2 cellular contexts compared by ENCODE assay signal in genomic region chr20:10511507-10512231, GRCh38.
TF ChIP-seq lines count a peak whose summit lies in the region.

No MANE protein-coding gene starts in this region.

TF ChIP-seq in HCT116, 20 proteins besides CTCF, POLR2A, EP300 and RAD21 (continued from another document):
- TF ChIP-seq REST (IDR thresholded peaks at IDR 0.05; ENCODE audit: low read depth) (no peak), ZBTB33 (IDR thresholded peaks at IDR 0.05; ENCODE audit: extremely low read depth, insufficient replicate concordance, low read length) (no peak), YY1 (IDR thresholded peaks at IDR 0.05; ENCODE audit: extremely low read depth, insufficient replicate concordance, low read depth, low read length) (peak; percentile 10), SIN3A (IDR thresholded peaks at IDR 0.05; ENCODE audit: low read depth) (peak; percentile 84), ZFX (IDR thresholded peaks at IDR 0.05) (no peak), ELF1 (IDR thresholded peaks at IDR 0.05; ENCODE audit: borderline replicate concordance, low read depth) (no peak; the same call in 1 of the 2 replicates), SP1 (IDR thresholded peaks at IDR 0.05; ENCODE audit: low read depth) (peak; percentile 90), TCF7L2 (IDR thresholded peaks at IDR 0.05; ENCODE audit: borderline replicate concordance, extremely low read depth, insufficient read depth, insufficient read length) (peak; percentile 79), EGR1 (IDR thresholded peaks at IDR 0.05; ENCODE audit: low read depth) (no peak), CBX3 (IDR thresholded peaks at IDR 0.05; ENCODE audit: low read depth) (peak; percentile 95), ATF3 (IDR thresholded peaks at IDR 0.05) (peak; percentile 80)
TF ChIP-seq in HCT116: peak in this region for 12.

TF ChIP-seq in K562, 482 proteins besides CTCF, POLR2A, EP300 and RAD21 (continued from another document and continues in another):
- no peak for TF ChIP-seq NR0B1 (IDR thresholded peaks at IDR 0.05; ENCODE audit: partially characterized antibody)
- TF ChIP-seq RBBP5 (IDR thresholded peaks at IDR 0.05; ENCODE audit: borderline replicate concordance, insufficient read depth, low read length, poor library complexity, severe bottlenecking) = no peak
- peak in 1 of 2 experiments; percentile 76; a peak in 2 of 3 replicates for TF ChIP-seq CBX3 (IDR thresholded peaks at IDR 0.05; ENCODE audit: borderline replicate concordance in 1 of 2, low read length in 2 of 2)
- TF ChIP-seq FOSL1 (tag; conservative IDR thresholded peaks at IDR 0.05) = peak; percentile 99
- TF ChIP-seq ZBTB5 (IDR thresholded peaks at IDR 0.05) = no peak
- TF ChIP-seq BHLHE40 (IDR thresholded peaks at IDR 0.05; ENCODE audit: low read length) = peak; percentile 98
- no peak for TF ChIP-seq HDAC6 (IDR thresholded peaks at IDR 0.05; ENCODE audit: low read depth, low read length)
- TF ChIP-seq SUPT5H (IDR thresholded peaks at IDR 0.05) = 0 out of 2 replicates have a peak, but pooled peaks have one; percentile 19
- TF ChIP-seq ZNF431 (CRISPR knock-in tag; IDR thresholded peaks at IDR 0.05) = no peak
- 0 out of 2 replicates have a peak, but pooled peaks have one; percentile 42 for TF ChIP-seq ZZZ3 (IDR thresholded peaks at IDR 0.05)
- TF ChIP-seq MCM3 (IDR thresholded peaks at IDR 0.05) = no peak
- TF ChIP-seq SOX6 (IDR thresholded peaks at IDR 0.05) = peak; percentile 57
- no peak for TF ChIP-seq HSF4 (CRISPR knock-in tag; IDR thresholded peaks at IDR 0.05; ENCODE audit: borderline replicate concordance)
- no peak for TF ChIP-seq CBX8 (IDR thresholded peaks at IDR 0.05; ENCODE audit: borderline replicate concordance, extremely low read depth, low read depth, low read length, poor library complexity, severe bottlenecking)
- peak in 1 of 2 experiments; percentile 72; a peak in 1 of 4 replicates for TF ChIP-seq RCOR1 (IDR thresholded peaks at IDR 0.05; ENCODE audit: borderline replicate concordance in 1 of 2, low read depth in 2 of 2, low read length in 2 of 2)
- no peak for TF ChIP-seq ZNF253 (CRISPR knock-in tag; conservative IDR thresholded peaks at IDR 0.05)
- no peak for TF ChIP-seq CEBPG (CRISPR knock-in tag; IDR thresholded peaks at IDR 0.05)
- 0 out of 4 replicates have a peak, but pooled peaks of 1 of the 2 experiments have one; percentile 21 for TF ChIP-seq CEBPG (tag; conservative IDR thresholded peaks at IDR 0.05 in 1 of 2, IDR thresholded peaks at IDR 0.05 in 1 of 2)
- peak; percentile 93 for TF ChIP-seq DPF2 (IDR thresholded peaks at IDR 0.05)
- no peak for TF ChIP-seq ZNF184 (CRISPR knock-in tag; IDR thresholded peaks at IDR 0.05)
- peak; percentile 64; the same call in 1 of the 2 replicates for TF ChIP-seq PKNOX1 (IDR thresholded peaks at IDR 0.05)
- TF ChIP-seq ZNF407 (IDR thresholded peaks at IDR 0.05; ENCODE audit: low read depth) = no peak
- TF ChIP-seq MYC (IDR thresholded peaks at IDR 0.05; ENCODE audit: low read depth, low read length) = peak; percentile 63
- TF ChIP-seq MYC (CRISPR knock-in tag; IDR thresholded peaks at IDR 0.05; ENCODE audit: borderline replicate concordance, low read depth) = no peak
- TF ChIP-seq RBM15 (IDR thresholded peaks at IDR 0.05; ENCODE audit: insufficient read depth, low read length) = no peak
- peak; percentile 61 for TF ChIP-seq ZNF584 (CRISPR knock-in tag; IDR thresholded peaks at IDR 0.05; ENCODE audit: low read depth)
- TF ChIP-seq BCLAF1 (IDR thresholded peaks at IDR 0.05; ENCODE audit: borderline replicate concordance in 1 of 2, control insufficient read depth in 1 of 2, low read depth in 2 of 2, low read length in 1 of 2) = no peak
- TF ChIP-seq RNF2 (IDR thresholded peaks at IDR 0.05) = peak; percentile 46; the same call in 1 of the 2 replicates
- no peak for TF ChIP-seq BMI1 (IDR thresholded peaks at IDR 0.05; ENCODE audit: low read length)
- TF ChIP-seq ZBTB12 (CRISPR knock-in tag; IDR thresholded peaks at IDR 0.05) = no peak
- TF ChIP-seq CBX2 (IDR thresholded peaks at IDR 0.05; ENCODE audit: insufficient read depth, low read length, poor library complexity, severe bottlenecking) = no peak
- TF ChIP-seq CC2D1A (IDR thresholded peaks at IDR 0.05) = no peak
- TF ChIP-seq TFE3 (CRISPR knock-in tag; IDR thresholded peaks at IDR 0.05) = peak; percentile 50
- no peak for TF ChIP-seq SNAPC5 (CRISPR knock-in tag; IDR thresholded peaks at IDR 0.05)
- 0 out of 4 replicates have a peak, but pooled peaks of 1 of the 2 experiments have one; percentile 33 for TF ChIP-seq TEAD1 (CRISPR knock-in tag; IDR thresholded peaks at IDR 0.05)
- TF ChIP-seq HLTF (IDR thresholded peaks at IDR 0.05) = no peak
